In genomic region chr12:116654216-116654743, GRCh38 we compare ENCODE assay signal across 28 cellular contexts.
"Had no signal": no experiment of that assay in that cellular context is flagged by ENCODE, and none has a peak within 500 bp of the region (broad histone marks: within the 10 kb centered on the region; RNA-seq: fewer than 3 reads in every experiment).

No MANE protein-coding gene starts in this region.

- H3K9me3 ChIP-seq: lower lobe of right lung, neutrophil, ovary, right lobe of liver, tibial nerve, uterus had no signal

- FAIRE-seq: keratinocyte had no signal

- H3K9ac ChIP-seq: neural progenitor cell had no signal

- H3K4me1 Mint-ChIP-seq: stimulated activated memory B cell treated with anti-CD40 and anti-IgM and Interleukin-4, amounts not matched to agents 10 μg/mL and 1 μg/mL and 100 μg/mL, for 72 hours had no signal

- H3K27ac ChIP-seq: left lung, lower lobe of right lung, neural progenitor cell, neutrophil, ovary, right atrium auricular region, right lobe of liver, tibial nerve, uterus had no signal

- H3K4me3 ChIP-seq: left lung, lower lobe of right lung, neural progenitor cell, ovary, right atrium auricular region, right lobe of liver, smooth muscle cell, tibial nerve, uterus had no signal

- H3K27me3 ChIP-seq: left lung, neural progenitor cell, neutrophil, ovary, right atrium auricular region, right lobe of liver, tibial nerve, uterus had no signal

- DNase-seq: hippocampal formation; left colon; left lung; lower lobe of right lung; mammary epithelial cell; mesenchymal stem cell; naive thymus-derived CD8-positive, alpha-beta T cell; nephron progenitor cell; occipital lobe; ovary; right lobe of liver; stimulated activated CD4-positive, alpha-beta T cell treated with anti-CD3 and anti-CD28 coated beads, Interleukin-1b, Interleukin-23, amount 100 ng/mL, for 48 hours; stimulated activated CD4-positive, alpha-beta T cell treated with anti-CD3 and anti-CD28 coated beads, Interleukin-2, amount 100 ng/mL, for 48 hours; stimulated activated CD4-positive, alpha-beta T cell treated with anti-CD3 and anti-CD28 coated beads, Interleukin-4, amount 100 ng/mL, for 4 hours; stimulated activated CD8-positive, alpha-beta memory T cell treated with anti-CD3 and anti-CD28 coated beads, Interleukin-4, amount 100 ng/mL, for 48 hours; stimulated activated naive CD4-positive, alpha-beta T cell treated with Interleukin-2 at 50 U/mL for 16 hours; stimulated activated naive CD8-positive, alpha-beta T cell treated with anti-CD3 and anti-CD28 coated beads, Interleukin-15, amount 100 ng/mL, for 72 hours; substantia nigra; uterus had no signal

- H3K27ac Mint-ChIP-seq: naive thymus-derived CD8-positive, alpha-beta T cell; nephron progenitor cell; neural progenitor cell; progenitor cell of endocrine pancreas; stimulated activated memory B cell treated with anti-CD40 and anti-IgM and Interleukin-4, amounts not matched to agents 10 μg/mL and 1 μg/mL and 100 μg/mL, for 72 hours; stimulated activated naive CD8-positive, alpha-beta T cell treated with anti-CD3 and anti-CD28 coated beads, Interleukin-15, amount 100 ng/mL, for 72 hours; type B pancreatic cell had no signal

- H3K4me3 Mint-ChIP-seq: naive thymus-derived CD8-positive, alpha-beta T cell; nephron progenitor cell; neural progenitor cell; stimulated activated memory B cell treated with anti-CD40 and anti-IgM and Interleukin-4, amounts not matched to agents 10 μg/mL and 1 μg/mL and 100 μg/mL, for 72 hours; stimulated activated naive CD8-positive, alpha-beta T cell treated with anti-CD3 and anti-CD28 coated beads, Interleukin-15, amount 100 ng/mL, for 72 hours; type B pancreatic cell had no signal

- H3K36me3 Mint-ChIP-seq: neural progenitor cell had no signal

- H3K4me1 ChIP-seq: uterus had no signal

- H3K36me3 ChIP-seq: left lung, lower lobe of right lung, neural progenitor cell, neutrophil, ovary, right atrium auricular region, right lobe of liver, tibial nerve, uterus had no signal
